ENCODE assay signal across 30 cellular contexts in genomic region chr5:5899716-5900115, GRCh38.
"Had no signal": no experiment of that assay in that cellular context is flagged by ENCODE, and none has a peak within 500 bp of the region (broad histone marks: within the 10 kb centered on the region; RNA-seq: fewer than 3 reads in every experiment).

No MANE protein-coding gene starts in this region.

- H3K9me3 ChIP-seq: adrenal gland, body of pancreas, breast epithelium had no signal

- H3K27me3 ChIP-seq: adrenal gland, body of pancreas, brain microvascular endothelial cell, breast epithelium had no signal

- H3K9me3 Mint-ChIP-seq: activated naive CD4-positive, alpha-beta T cell treated with anti-CD3 and anti-CD28 coated beads, Interleukin-2, amount 10 ng/mL, durations not matched to agents 7 days and 5 days had no signal

- H3K4me3 Mint-ChIP-seq: activated B cell treated with CpG ODN at 0.5 μM for 24 hours; activated CD4-positive, alpha-beta memory T cell treated with anti-CD3 and anti-CD28 coated beads, Interleukin-2, amount 10 ng/mL, durations not matched to agents 7 days and 5 days; activated CD4-positive, alpha-beta T cell treated with anti-CD3 and anti-CD28 coated beads, Interleukin-2, amount 10 ng/mL, durations not matched to agents 24 days and 14 days; activated CD8-positive, alpha-beta memory T cell treated with anti-CD3 and anti-CD28 coated beads, Interleukin-2, amount 10 ng/mL, durations not matched to agents 7 days and 5 days; activated CD8-positive, alpha-beta T cell treated with anti-CD3 and anti-CD28 coated beads, Interleukin-2, amount 10 ng/mL, durations not matched to agents 7 days and 5 days; activated naive CD4-positive, alpha-beta T cell treated with anti-CD3 and anti-CD28 coated beads, Interleukin-2, amount 10 ng/mL, durations not matched to agents 7 days and 5 days; activated naive CD4-positive, alpha-beta T cell treated with anti-CD3 and anti-CD28 coated beads, Interleukin-2, amount 50 U/mL, for 24 hours; activated naive CD8-positive, alpha-beta T cell; activated naive CD8-positive, alpha-beta T cell treated with anti-CD3 and anti-CD28 coated beads, Interleukin-2, amount 10 ng/mL, durations not matched to agents 7 days and 5 days; activated T-cell treated with anti-CD3 and anti-CD28 coated beads, Interleukin-2, amount 50 U/mL, for 24 hours; T-helper 17 cell had no signal

- H3K36me3 ChIP-seq: adrenal gland, brain microvascular endothelial cell, breast epithelium had no signal

- H3K27ac Mint-ChIP-seq: activated B cell treated with CpG ODN at 0.5 μM for 24 hours; activated CD4-positive, alpha-beta memory T cell treated with anti-CD3 and anti-CD28 coated beads, Interleukin-2, amount 10 ng/mL, durations not matched to agents 7 days and 5 days; activated CD4-positive, alpha-beta T cell treated with anti-CD3 and anti-CD28 coated beads, Interleukin-2, amount 10 ng/mL, durations not matched to agents 24 days and 14 days; activated CD8-positive, alpha-beta memory T cell treated with anti-CD3 and anti-CD28 coated beads, Interleukin-2, amount 10 ng/mL, durations not matched to agents 7 days and 5 days; activated CD8-positive, alpha-beta T cell treated with anti-CD3 and anti-CD28 coated beads, Interleukin-2, amount 10 ng/mL, durations not matched to agents 7 days and 5 days; activated naive CD4-positive, alpha-beta T cell treated with anti-CD3 and anti-CD28 coated beads, Interleukin-2, amount 10 ng/mL, durations not matched to agents 7 days and 5 days; activated naive CD4-positive, alpha-beta T cell treated with anti-CD3 and anti-CD28 coated beads, Interleukin-2, amount 50 U/mL, for 24 hours; activated naive CD8-positive, alpha-beta T cell; activated naive CD8-positive, alpha-beta T cell treated with anti-CD3 and anti-CD28 coated beads, Interleukin-2, amount 10 ng/mL, durations not matched to agents 7 days and 5 days; activated T-cell treated with anti-CD3 and anti-CD28 coated beads, Interleukin-2, amount 50 U/mL, for 24 hours; activated T-helper 2 cell treated with anti-CD3 and anti-CD28 coated beads, Interferon-gamma antibody, Interleukin-2, Interleukin-4, amounts not matched to agents 10 μg/mL and 5 μg/mL and 100 μg/mL, durations not matched to agents 14 hours and 24 hours and 36 hours; T-helper 17 cell had no signal

- H3K27me3 Mint-ChIP-seq: activated B cell treated with CpG ODN at 0.5 μM for 24 hours; activated CD4-positive, alpha-beta memory T cell treated with anti-CD3 and anti-CD28 coated beads, Interleukin-2, amount 10 ng/mL, durations not matched to agents 7 days and 5 days; activated CD4-positive, alpha-beta T cell treated with anti-CD3 and anti-CD28 coated beads, Interleukin-2, amount 10 ng/mL, durations not matched to agents 24 days and 14 days; activated CD8-positive, alpha-beta memory T cell treated with anti-CD3 and anti-CD28 coated beads, Interleukin-2, amount 10 ng/mL, durations not matched to agents 7 days and 5 days; activated naive CD4-positive, alpha-beta T cell treated with anti-CD3 and anti-CD28 coated beads, Interleukin-2, amount 10 ng/mL, durations not matched to agents 7 days and 5 days; activated naive CD8-positive, alpha-beta T cell treated with anti-CD3 and anti-CD28 coated beads, Interleukin-2, amount 10 ng/mL, durations not matched to agents 7 days and 5 days; activated T-cell treated with anti-CD3 and anti-CD28 coated beads, Interleukin-2, amount 50 U/mL, for 24 hours had no signal

- H3K36me3 Mint-ChIP-seq: activated CD8-positive, alpha-beta memory T cell treated with anti-CD3 and anti-CD28 coated beads, Interleukin-2, amount 10 ng/mL, durations not matched to agents 7 days and 5 days; activated naive CD4-positive, alpha-beta T cell treated with anti-CD3 and anti-CD28 coated beads, Interleukin-2, amount 10 ng/mL, durations not matched to agents 7 days and 5 days; activated naive CD4-positive, alpha-beta T cell treated with anti-CD3 and anti-CD28 coated beads, Interleukin-2, amount 50 U/mL, for 24 hours; activated naive CD8-positive, alpha-beta T cell; activated naive CD8-positive, alpha-beta T cell treated with anti-CD3 and anti-CD28 coated beads, Interleukin-2, amount 10 ng/mL, durations not matched to agents 7 days and 5 days had no signal

- DNase-seq: activated B cell treated with CpG ODN at 0.5 μM for 24 hours; activated CD4-positive, alpha-beta memory T cell treated with anti-CD3 and anti-CD28 coated beads, Interleukin-2, amount 10 ng/mL, durations not matched to agents 7 days and 5 days; activated CD4-positive, alpha-beta T cell treated with anti-CD3 and anti-CD28 coated beads for 4 hours; activated CD4-positive, alpha-beta T cell treated with anti-CD3 and anti-CD28 coated beads, Interleukin-2, amount 10 ng/mL, durations not matched to agents 24 days and 14 days; activated CD4-positive, alpha-beta T cell treated with anti-CD3 and anti-CD28 coated beads, Interleukin-2, amount 50 U/mL, for 1 hour; activated CD4-positive, alpha-beta T cell treated with anti-CD3 and anti-CD28 coated beads, Interleukin-2, amount 50 U/mL, for 4 hours; activated CD4-positive, CD25-positive, alpha-beta regulatory T cell treated with anti-CD3 and anti-CD28 coated beads, Interleukin-2, amount 50 U/mL, for 72 hours; activated CD8-positive, alpha-beta memory T cell treated with anti-CD3 and anti-CD28 coated beads for 24 hours; activated CD8-positive, alpha-beta memory T cell treated with anti-CD3 and anti-CD28 coated beads, Interleukin-2, amount 10 ng/mL, durations not matched to agents 7 days and 5 days; activated CD8-positive, alpha-beta memory T cell treated with anti-CD3 and anti-CD28 coated beads, Interleukin-2, amount 50 U/mL, for 48 hours; activated CD8-positive, alpha-beta T cell treated with anti-CD3 and anti-CD28 coated beads, Interleukin-2, amount 10 ng/mL, durations not matched to agents 7 days and 5 days; activated effector memory CD4-positive, alpha-beta T cell treated with Interleukin-2 at 50 U/mL for 16 hours; activated gamma-delta T cell; activated naive CD4-positive, alpha-beta T cell treated with anti-CD3 and anti-CD28 coated beads, Interleukin-2, amount 10 ng/mL, durations not matched to agents 7 days and 5 days; activated naive CD4-positive, alpha-beta T cell treated with Interleukin-2 at 50 U/mL for 16 hours; activated naive CD8-positive, alpha-beta T cell treated with anti-CD3 and anti-CD28 coated beads, Interleukin-2, amount 10 ng/mL, durations not matched to agents 7 days and 5 days; activated T-cell treated with anti-CD3 and anti-CD28 coated beads, Interleukin-2, amount 50 U/mL, for 24 hours; activated T-cell treated with anti-CD3 and anti-CD28 coated beads, Interleukin-2, amount 50 U/mL, for 48 hours; adrenal gland; amniotic stem cell; aorta; body of pancreas; brain microvascular endothelial cell; central memory CD4-positive, alpha-beta T cell; T-helper 17 cell had no signal

- H3K4me1 Mint-ChIP-seq: activated B cell treated with CpG ODN at 0.5 μM for 24 hours; activated CD4-positive, alpha-beta memory T cell treated with anti-CD3 and anti-CD28 coated beads, Interleukin-2, amount 10 ng/mL, durations not matched to agents 7 days and 5 days; activated CD4-positive, alpha-beta T cell treated with anti-CD3 and anti-CD28 coated beads, Interleukin-2, amount 10 ng/mL, durations not matched to agents 24 days and 14 days; activated CD8-positive, alpha-beta memory T cell treated with anti-CD3 and anti-CD28 coated beads, Interleukin-2, amount 10 ng/mL, durations not matched to agents 7 days and 5 days; activated naive CD4-positive, alpha-beta T cell treated with anti-CD3 and anti-CD28 coated beads, Interleukin-2, amount 10 ng/mL, durations not matched to agents 7 days and 5 days; activated naive CD4-positive, alpha-beta T cell treated with anti-CD3 and anti-CD28 coated beads, Interleukin-2, amount 50 U/mL, for 24 hours; activated naive CD8-positive, alpha-beta T cell treated with anti-CD3 and anti-CD28 coated beads, Interleukin-2, amount 10 ng/mL, durations not matched to agents 7 days and 5 days; T-helper 17 cell had no signal

- H3K4me3 ChIP-seq: adrenal gland, body of pancreas, breast epithelium had no signal

- H3K27ac ChIP-seq: adrenal gland, body of pancreas, brain microvascular endothelial cell, breast epithelium, VCaP had no signal

- H3K4me1 ChIP-seq: adrenal gland, body of pancreas, breast epithelium had no signal

- ATAC-seq: activated CD8-positive, alpha-beta memory T cell treated with anti-CD3 and anti-CD28 coated beads, Interleukin-2, amount 10 ng/mL, durations not matched to agents 7 days and 5 days; activated CD8-positive, alpha-beta T cell treated with anti-CD3 and anti-CD28 coated beads, Interleukin-2, amount 10 ng/mL, durations not matched to agents 7 days and 5 days; body of pancreas; T-helper 17 cell had no signal
